1 cellular context compared by ENCODE assay signal in genomic region chr11:61816736-61817455, GRCh38.
TF ChIP-seq lines count a peak whose summit lies in the region.

TSS of gene FADS1 (minus strand) at chr11:61817003. CDS start at chr11:61816929, 74 bp downstream.

TF ChIP-seq in HepG2, 621 proteins besides CTCF, POLR2A, EP300 and RAD21 (continued from another document and continues in another):
- TF ChIP-seq NR2F1 (CRISPR knock-in tag; IDR thresholded peaks at IDR 0.05) (no peak), RXRA (CRISPR knock-in tag; IDR thresholded peaks at IDR 0.05) (peak; percentile 55; the same call in 1 of the 2 replicates), STAT6 (CRISPR knock-in tag; IDR thresholded peaks at IDR 0.05; ENCODE audit: borderline replicate concordance) (no peak), TCF7 (IDR thresholded peaks at IDR 0.05; ENCODE audit: low read depth) (no peak), ETV5 (CRISPR knock-in tag; IDR thresholded peaks at IDR 0.05; ENCODE audit: borderline replicate concordance) (peak; percentile 72; the same call in 1 of the 2 replicates), ZNF646 (CRISPR knock-in tag; IDR thresholded peaks at IDR 0.05) (no peak), FOSL1 (CRISPR knock-in tag; IDR thresholded peaks at IDR 0.05; ENCODE audit: borderline replicate concordance) (no peak), ZFX (CRISPR knock-in tag; IDR thresholded peaks at IDR 0.05; ENCODE audit: low read depth) (peak; percentile 89), ZNF749 (CRISPR knock-in tag; IDR thresholded peaks at IDR 0.05; ENCODE audit: borderline replicate concordance) (peak; percentile 87; the same call in 1 of the 2 replicates), SALL1 (CRISPR knock-in tag; IDR thresholded peaks at IDR 0.05) (peak; percentile 84), ZNF605 (CRISPR knock-in tag; IDR thresholded peaks at IDR 0.05) (peak; percentile 68), ZNF800 (CRISPR knock-in tag; IDR thresholded peaks at IDR 0.05) (peak; percentile 91), PHB2 (IDR thresholded peaks at IDR 0.05; ENCODE audit: partially characterized antibody) (no peak), ZNF329 (CRISPR knock-in tag; IDR thresholded peaks at IDR 0.05; ENCODE audit: low read depth) (peak; percentile 79; the same call in 1 of the 2 replicates), ZNF878 (CRISPR knock-in tag; IDR thresholded peaks at IDR 0.05) (peak; percentile 96), MXD3 (CRISPR knock-in tag; IDR thresholded peaks at IDR 0.05) (peak; percentile 61), DDIT3 (CRISPR knock-in tag; IDR thresholded peaks at IDR 0.05) (no peak), HMGA1 (CRISPR knock-in tag; conservative IDR thresholded peaks at IDR 0.05) (no peak), SSRP1 (CRISPR knock-in tag; IDR thresholded peaks at IDR 0.05) (no peak), YY1 (IDR thresholded peaks at IDR 0.05; ENCODE audit: insufficient read depth, insufficient replicate concordance, low read depth, low read length) (peak; percentile 67), ZNF430 (CRISPR knock-in tag; IDR thresholded peaks at IDR 0.05) (peak; percentile 94), ZNF720 (CRISPR knock-in tag; IDR thresholded peaks at IDR 0.05) (no peak), RELA (CRISPR knock-in tag; IDR thresholded peaks at IDR 0.05) (no peak), ZNF703 (CRISPR knock-in tag; IDR thresholded peaks at IDR 0.05; ENCODE audit: borderline replicate concordance) (peak; percentile 40; the same call in 1 of the 2 replicates), ZNF776 (CRISPR knock-in tag; IDR thresholded peaks at IDR 0.05) (peak; percentile 91), HMG20B (CRISPR knock-in tag; conservative IDR thresholded peaks at IDR 0.05) (peak; percentile 66), MTF2 (CRISPR knock-in tag; IDR thresholded peaks at IDR 0.05; ENCODE audit: borderline replicate concordance) (no peak), ZNF557 (CRISPR knock-in tag; IDR thresholded peaks at IDR 0.05) (no peak), TCF12 (IDR thresholded peaks at IDR 0.05) (no peak), TCF12 (CRISPR knock-in tag; IDR thresholded peaks at IDR 0.05) (peak; percentile 94), SOX13 (IDR thresholded peaks at IDR 0.05) (no peak), SOX13 (CRISPR knock-in tag; conservative IDR thresholded peaks at IDR 0.05 in 1 of 2, IDR thresholded peaks at IDR 0.05 in 1 of 2) (peak in 1 of 2 experiments; percentile 68; a peak in 2 of 4 replicates), GTF2F1 (IDR thresholded peaks at IDR 0.05; ENCODE audit: low read length) (no peak), U2AF2 (IDR thresholded peaks at IDR 0.05; ENCODE audit: low read depth, low read length) (no peak), AKAP8 (CRISPR knock-in tag; IDR thresholded peaks at IDR 0.05) (peak; percentile 92; the same call in 1 of the 2 replicates), PPARG (CRISPR knock-in tag; conservative IDR thresholded peaks at IDR 0.05) (peak; percentile 53), ETS1 (CRISPR knock-in tag; IDR thresholded peaks at IDR 0.05) (no peak), ZNF333 (CRISPR knock-in tag; IDR thresholded peaks at IDR 0.05; ENCODE audit: borderline replicate concordance) (peak; percentile 93; the same call in 1 of the 2 replicates), HOXA5 (CRISPR knock-in tag; IDR thresholded peaks at IDR 0.05) (0 out of 2 replicates have a peak, but pooled peaks have one; percentile 70), TOE1 (CRISPR knock-in tag; IDR thresholded peaks at IDR 0.05) (no peak; the same call in 1 of the 2 replicates), ZNF746 (CRISPR knock-in tag; IDR thresholded peaks at IDR 0.05) (no peak; the same call in none of the 2 replicates), ZNF513 (CRISPR knock-in tag; conservative IDR thresholded peaks at IDR 0.05) (no peak), ZNF30 (CRISPR knock-in tag; IDR thresholded peaks at IDR 0.05) (no peak), GLI4 (CRISPR knock-in tag; IDR thresholded peaks at IDR 0.05; ENCODE audit: borderline replicate concordance) (0 out of 2 replicates have a peak, but pooled peaks have one; percentile 69), SP5 (CRISPR knock-in tag; IDR thresholded peaks at IDR 0.05; ENCODE audit: borderline replicate concordance, low read depth) (peak; percentile 15; the same call in 1 of the 2 replicates), UBTF (CRISPR knock-in tag; IDR thresholded peaks at IDR 0.05) (peak; percentile 87), NR1H2 (CRISPR knock-in tag; IDR thresholded peaks at IDR 0.05; ENCODE audit: borderline replicate concordance, low read depth) (no peak), ZBTB2 (CRISPR knock-in tag; IDR thresholded peaks at IDR 0.05; ENCODE audit: low read depth) (peak; percentile 73), DNMT1 (CRISPR knock-in tag; IDR thresholded peaks at IDR 0.05) (no peak), PRMT3 (CRISPR knock-in tag; IDR thresholded peaks at IDR 0.05; ENCODE audit: borderline replicate concordance, low read depth) (peak; percentile 95)
